8 cellular contexts compared by ENCODE assay signal in genomic region chr11:44595964-44596381, GRCh38. TPM values are rescaled to one million over a fixed set of nuclear protein-coding genes. Genes with fewer than 3 reads are reported as not detected.
DNase-seq lines count a peak whose midpoint lies in the region; ATAC-seq and TF ChIP-seq lines count a peak whose summit lies in the region.

No MANE protein-coding gene starts in this region.

- WGBS in spleen, 5 donors: 62 to 73% (median 66%) methylated on average over 10 of the region's 10 CpGs

- intact Hi-C loops in spleen (cut with DNase I; ENCODE audit: low total_unique reads): no loop called here

- no peaks in the 10 kb centered on the region for H3K79me2 ChIP-seq in Karpas-422 (ENCODE audit: low read length)

- H3K4me2 ChIP-seq in Karpas-422 (ENCODE audit: low read depth, low read length, poor library complexity, severe bottlenecking): no peak overlapping the region

- no peak for DNase-seq in Karpas-422
- peak; percentile 68 to 71 for DNase-seq in hippocampal formation (lab: John Stamatoyannopoulos, UW)
- DNase-seq in spleen: no peak
- no peak for DNase-seq in 8988T

- TF ChIP-seq POLR2A in spleen (IDR thresholded peaks at IDR 0.05): no peak

- no peaks in the 10 kb centered on the region for H3K9me2 ChIP-seq in Karpas-422 (replicated peaks; ENCODE audit: insufficient read depth, low read length)

- peak overlapping the region; percentile 84 for H3K27ac Mint-ChIP-seq in activated naive CD8-positive, alpha-beta T cell

- no peaks in the 10 kb centered on the region for H3K9me3 Mint-ChIP-seq in activated naive CD8-positive, alpha-beta T cell (ENCODE audit: low read depth)

- H3K9me3 ChIP-seq in Karpas-422 (ENCODE audit: low read length) (no peaks in the 10 kb centered on the region), spleen (no peaks in the 10 kb centered on the region)

- ATAC-seq in HG03095 (IDR thresholded peaks at IDR 0.05; ENCODE audit: unreplicated experiment): no peak
- no peak for ATAC-seq in HG02885 (IDR thresholded peaks at IDR 0.05; ENCODE audit: poor library complexity, unreplicated experiment)
- ATAC-seq in HG02571 (IDR thresholded peaks at IDR 0.05; ENCODE audit: unreplicated experiment): no peak

- peaks cover 7% of the 10 kb centered on the region for H3K36me3 Mint-ChIP-seq in activated naive CD8-positive, alpha-beta T cell

- peak overlapping the region; percentile 66 for H3K4me3 Mint-ChIP-seq in activated naive CD8-positive, alpha-beta T cell

- H3K27me3 ChIP-seq in Karpas-422 (ENCODE audit: low read length) (no peaks in the 10 kb centered on the region), spleen (replicated peaks in 1 of 7) (no peaks in the 10 kb centered on the region)

- peaks cover 72% of the 10 kb centered on the region for H3K4me1 ChIP-seq in Karpas-422 (ENCODE audit: low read length)
- peaks cover 17 to 92% (median 81%) of the 10 kb centered on the region in 6 donors for H3K4me1 ChIP-seq in spleen

- peaks cover 69% of the 10 kb centered on the region for H3K4me1 Mint-ChIP-seq in activated naive CD8-positive, alpha-beta T cell (ENCODE audit: low read depth)

- H3K4me3 ChIP-seq in Karpas-422 (ENCODE audit: low read length) (no peak overlapping the region), spleen (no peak overlapping the region)

- no peaks in the 10 kb centered on the region for H4K20me1 ChIP-seq in Karpas-422 (ENCODE audit: insufficient read depth, low read depth, low read length)

- no peak for TF ChIP-seq CTCF in spleen (IDR thresholded peaks at IDR 0.05 in 8 of 11, conservative IDR thresholded peaks at IDR 0.05 in 3 of 11)

- no peak overlapping the region for H2AFZ ChIP-seq in Karpas-422 (ENCODE audit: low read length)

- no peaks in the 10 kb centered on the region for H3K27me3 Mint-ChIP-seq in activated naive CD8-positive, alpha-beta T cell

- no peaks in the 10 kb centered on the region for H3K36me3 ChIP-seq in Karpas-422 (ENCODE audit: insufficient read depth, low read length)
- H3K36me3 ChIP-seq in spleen: peaks cover 0 to 62% (median 0%) of the 10 kb centered on the region in 6 donors

- peak overlapping the region; percentile 75 for H3K27ac ChIP-seq in Karpas-422 (ENCODE audit: low read length)
- H3K27ac ChIP-seq in spleen: peak overlapping the region; percentile 43 to 89 (median 74)

- peak overlapping the region; percentile 52 for H3K9ac ChIP-seq in Karpas-422 (ENCODE audit: low read length)

RNA-seq across cellular contexts. Expression of gene CD82, which starts 30.5 kb away (rescaled TPM):
- total RNA-seq in Karpas-422 (2014; rRNA removed; shearing (Covaris generic); ENCODE audit: low replicate concordance): 22.2 and 39.5 TPM in 2 replicates
- total RNA-seq in spleen: 100 to 1,000 TPM in 4 of 7 donors, 10 to 100 TPM in 3; 65.3 to 174 (median 125) TPM
- polyA plus RNA-seq in spleen: 100 to 1,000 TPM in 1 of 3 donors, 10 to 100 TPM in 2; 27.8 to 111 (median 35.3) TPM

Comparison
In these comparisons a context has a peak if more than half of its experiments do, and no peak if none do; other contexts are left out.
1. DNase-seq: peak in hippocampal formation (2 of 2); none in Karpas-422 (single experiment), spleen (single experiment) and 8988T (single experiment).